35 cellular contexts compared by ENCODE assay signal in genomic region chr1:27676410-27676809, GRCh38. TPM values are rescaled to one million over a fixed set of nuclear protein-coding genes. Genes with fewer than 3 reads are reported as not detected.
"Had no signal": no experiment of that assay in that cellular context is flagged by ENCODE, and none has a peak within 500 bp of the region (broad histone marks: within the 10 kb centered on the region; RNA-seq: fewer than 3 reads in every experiment).

No MANE protein-coding gene starts in this region.

- DNase-seq: activated CD4-positive, alpha-beta memory T cell treated with anti-CD3 and anti-CD28 coated beads, Interleukin-2, amount 10 ng/mL, durations not matched to agents 7 days and 5 days; activated CD4-positive, alpha-beta T cell treated with anti-CD3 and anti-CD28 coated beads for 1 hour; activated CD4-positive, alpha-beta T cell treated with anti-CD3 and anti-CD28 coated beads for 36 hours; activated CD4-positive, alpha-beta T cell treated with anti-CD3 and anti-CD28 coated beads for 48 hours; activated CD4-positive, alpha-beta T cell treated with anti-CD3 and anti-CD28 coated beads, Interleukin-2, amount 10 ng/mL, durations not matched to agents 7 days and 5 days; activated CD4-positive, alpha-beta T cell treated with anti-CD3 and anti-CD28 coated beads, Interleukin-2, amount 50 U/mL, for 48 hours; activated CD4-positive, CD25-positive, alpha-beta regulatory T cell; activated CD8-positive, alpha-beta memory T cell treated with anti-CD3 and anti-CD28 coated beads for 24 hours; activated CD8-positive, alpha-beta memory T cell treated with anti-CD3 and anti-CD28 coated beads, Interleukin-2, amount 10 ng/mL, durations not matched to agents 7 days and 5 days; activated CD8-positive, alpha-beta memory T cell treated with anti-CD3 and anti-CD28 coated beads, Interleukin-2, amount 50 U/mL, for 48 hours; activated CD8-positive, alpha-beta T cell treated with anti-CD3 and anti-CD28 coated beads, Interleukin-2, amount 10 ng/mL, durations not matched to agents 7 days and 5 days; activated gamma-delta T cell; activated naive CD4-positive, alpha-beta T cell treated with anti-CD3 and anti-CD28 coated beads, Interleukin-2, amount 10 ng/mL, durations not matched to agents 7 days and 5 days; activated naive CD4-positive, alpha-beta T cell treated with Interleukin-2 at 50 U/mL for 16 hours; activated naive CD8-positive, alpha-beta T cell treated with anti-CD3 and anti-CD28 coated beads, Interleukin-2, amount 10 ng/mL, durations not matched to agents 7 days and 5 days; activated naive CD8-positive, alpha-beta T cell treated with anti-CD3 and anti-CD28 coated beads, Interleukin-2, amount 50 U/mL, for 24 hours; activated T-cell treated with anti-CD3 and anti-CD28 coated beads, Interleukin-2, amount 50 U/mL, for 24 hours; activated T-cell treated with anti-CD3 and anti-CD28 coated beads, Interleukin-2, amount 50 U/mL, for 48 hours; amygdala; anterior cingulate cortex; body of pancreas; brain microvascular endothelial cell; central memory CD4-positive, alpha-beta T cell; T-cell; T-helper 2 cell; T-helper 9 cell had no signal

- H3K4me3 ChIP-seq: ascending aorta, body of pancreas, breast epithelium had no signal

- H3K27ac ChIP-seq: ascending aorta, body of pancreas, brain microvascular endothelial cell, breast epithelium, VCaP had no signal

- H3K27ac Mint-ChIP-seq: activated CD4-positive, alpha-beta memory T cell treated with anti-CD3 and anti-CD28 coated beads, Interleukin-2, amount 10 ng/mL, durations not matched to agents 7 days and 5 days; activated CD4-positive, alpha-beta T cell treated with anti-CD3 and anti-CD28 coated beads for 36 hours; activated CD4-positive, alpha-beta T cell treated with anti-CD3 and anti-CD28 coated beads, Interleukin-2, amount 10 ng/mL, durations not matched to agents 7 days and 5 days; activated CD8-positive, alpha-beta memory T cell treated with anti-CD3 and anti-CD28 coated beads, Interleukin-2, amount 10 ng/mL, durations not matched to agents 7 days and 5 days; activated CD8-positive, alpha-beta T cell treated with anti-CD3 and anti-CD28 coated beads, Interleukin-2, amount 10 ng/mL, durations not matched to agents 7 days and 5 days; activated naive CD4-positive, alpha-beta T cell treated with anti-CD3 and anti-CD28 coated beads, Interleukin-2, amount 10 ng/mL, durations not matched to agents 7 days and 5 days; activated naive CD4-positive, alpha-beta T cell treated with anti-CD3 and anti-CD28 coated beads, Interleukin-2, amount 50 U/mL, for 24 hours; activated naive CD8-positive, alpha-beta T cell; activated naive CD8-positive, alpha-beta T cell treated with anti-CD3 and anti-CD28 coated beads, Interleukin-2, amount 10 ng/mL, durations not matched to agents 7 days and 5 days; activated naive CD8-positive, alpha-beta T cell treated with anti-CD3 and anti-CD28 coated beads, Interleukin-2, amount 50 U/mL, for 24 hours; activated T-cell treated with anti-CD3 and anti-CD28 coated beads, Interleukin-2, amount 50 U/mL, for 24 hours; activated T-helper 2 cell treated with anti-CD3 and anti-CD28 coated beads, Interferon-gamma antibody, Interleukin-2, Interleukin-4, amounts not matched to agents 10 μg/mL and 5 μg/mL and 100 μg/mL, durations not matched to agents 14 hours and 24 hours and 36 hours; T-cell; T-helper 2 cell treated with Interferon-gamma antibody and Interleukin-4, amounts not matched to agents 5 μg/mL and 100 μg/mL, for 36 hours had no signal

- H3K27me3 Mint-ChIP-seq: activated CD4-positive, alpha-beta T cell treated with anti-CD3 and anti-CD28 coated beads for 36 hours; activated CD4-positive, alpha-beta T cell treated with anti-CD3 and anti-CD28 coated beads, Interleukin-2, amount 10 ng/mL, durations not matched to agents 7 days and 5 days; activated naive CD4-positive, alpha-beta T cell treated with anti-CD3 and anti-CD28 coated beads, Interleukin-2, amount 50 U/mL, for 24 hours; activated naive CD8-positive, alpha-beta T cell; activated naive CD8-positive, alpha-beta T cell treated with anti-CD3 and anti-CD28 coated beads, Interleukin-2, amount 10 ng/mL, durations not matched to agents 7 days and 5 days; activated naive CD8-positive, alpha-beta T cell treated with anti-CD3 and anti-CD28 coated beads, Interleukin-2, amount 50 U/mL, for 24 hours; activated T-cell treated with anti-CD3 and anti-CD28 coated beads, Interleukin-2, amount 50 U/mL, for 24 hours; T-cell had no signal

- H3K27me3 ChIP-seq: ascending aorta, body of pancreas, brain microvascular endothelial cell, breast epithelium had no signal

- H3K9me3 ChIP-seq: body of pancreas had no signal

- FAIRE-seq: TTC549 had no signal

- ATAC-seq: activated CD4-positive, alpha-beta T cell treated with anti-CD3 and anti-CD28 coated beads for 36 hours; activated CD4-positive, CD25-positive, alpha-beta regulatory T cell treated with anti-CD3 and anti-CD28 coated beads, Interleukin-2, amount 50 U/mL, for 24 hours; activated CD8-positive, alpha-beta memory T cell treated with anti-CD3 and anti-CD28 coated beads, Interleukin-2, amount 10 ng/mL, durations not matched to agents 7 days and 5 days; activated CD8-positive, alpha-beta T cell treated with anti-CD3 and anti-CD28 coated beads, Interleukin-2, amount 10 ng/mL, durations not matched to agents 7 days and 5 days; activated naive CD8-positive, alpha-beta T cell treated with anti-CD3 and anti-CD28 coated beads, Interleukin-2, amount 50 U/mL, for 24 hours; body of pancreas; T-cell had no signal

- H3K36me3 ChIP-seq: ascending aorta, brain microvascular endothelial cell, breast epithelium had no signal

- H3K4me3 Mint-ChIP-seq: activated CD4-positive, alpha-beta memory T cell treated with anti-CD3 and anti-CD28 coated beads, Interleukin-2, amount 10 ng/mL, durations not matched to agents 7 days and 5 days; activated CD4-positive, alpha-beta T cell treated with anti-CD3 and anti-CD28 coated beads for 36 hours; activated CD4-positive, alpha-beta T cell treated with anti-CD3 and anti-CD28 coated beads, Interleukin-2, amount 10 ng/mL, durations not matched to agents 7 days and 5 days; activated CD8-positive, alpha-beta memory T cell treated with anti-CD3 and anti-CD28 coated beads, Interleukin-2, amount 10 ng/mL, durations not matched to agents 7 days and 5 days; activated CD8-positive, alpha-beta T cell treated with anti-CD3 and anti-CD28 coated beads, Interleukin-2, amount 10 ng/mL, durations not matched to agents 7 days and 5 days; activated naive CD4-positive, alpha-beta T cell treated with anti-CD3 and anti-CD28 coated beads, Interleukin-2, amount 10 ng/mL, durations not matched to agents 7 days and 5 days; activated naive CD4-positive, alpha-beta T cell treated with anti-CD3 and anti-CD28 coated beads, Interleukin-2, amount 50 U/mL, for 24 hours; activated naive CD8-positive, alpha-beta T cell; activated naive CD8-positive, alpha-beta T cell treated with anti-CD3 and anti-CD28 coated beads, Interleukin-2, amount 10 ng/mL, durations not matched to agents 7 days and 5 days; activated naive CD8-positive, alpha-beta T cell treated with anti-CD3 and anti-CD28 coated beads, Interleukin-2, amount 50 U/mL, for 24 hours; activated T-cell treated with anti-CD3 and anti-CD28 coated beads, Interleukin-2, amount 50 U/mL, for 24 hours; T-cell; T-helper 2 cell treated with Interferon-gamma antibody and Interleukin-4, amounts not matched to agents 5 μg/mL and 100 μg/mL, for 36 hours had no signal

- H3K4me1 ChIP-seq: breast epithelium had no signal

RNA-seq across cellular contexts. Expression of gene FGR, which starts 41.4 kb away (rescaled TPM):
- total RNA-seq: activated CD4-positive, alpha-beta memory T cell treated with anti-CD3 and anti-CD28 coated beads, Interleukin-2, amount 10 ng/mL, durations not matched to agents 7 days and 5 days; activated CD4-positive, alpha-beta T cell treated with anti-CD3 and anti-CD28 coated beads, Interleukin-2, amount 10 ng/mL, durations not matched to agents 7 days and 5 days had no signal
